2 cellular contexts compared by ENCODE assay signal in genomic region chr18:79566841-79567370, GRCh38.
TF ChIP-seq lines count a peak whose summit lies in the region.

No MANE protein-coding gene starts in this region.

TF ChIP-seq in SK-N-SH, 30 proteins besides CTCF, POLR2A, EP300 and RAD21 (continued from another document):
- TF ChIP-seq USF2 (IDR thresholded peaks at IDR 0.05; ENCODE audit: borderline replicate concordance, low read depth, low read length) (no peak), MXI1 (IDR thresholded peaks at IDR 0.05; ENCODE audit: low read depth, low read length) (no peak), IRF3 (IDR thresholded peaks at IDR 0.05; ENCODE audit: low read depth, low read length) (no peak), USF1 (IDR thresholded peaks at IDR 0.05; ENCODE audit: borderline replicate concordance, low read depth) (no peak)

TF ChIP-seq in SK-N-SH treated with all-trans-retinoic acid at 6 μM for 48 hours, 23 proteins besides CTCF, POLR2A, EP300 and RAD21 (continued from another document):
- TF ChIP-seq TSHZ2 (CRISPR knock-in tag; IDR thresholded peaks at IDR 0.05) (no peak), RARB (CRISPR knock-in tag; IDR thresholded peaks at IDR 0.05) (no peak), OSR1 (CRISPR knock-in tag; IDR thresholded peaks at IDR 0.05) (no peak)
